In the genomic region with DNA sequence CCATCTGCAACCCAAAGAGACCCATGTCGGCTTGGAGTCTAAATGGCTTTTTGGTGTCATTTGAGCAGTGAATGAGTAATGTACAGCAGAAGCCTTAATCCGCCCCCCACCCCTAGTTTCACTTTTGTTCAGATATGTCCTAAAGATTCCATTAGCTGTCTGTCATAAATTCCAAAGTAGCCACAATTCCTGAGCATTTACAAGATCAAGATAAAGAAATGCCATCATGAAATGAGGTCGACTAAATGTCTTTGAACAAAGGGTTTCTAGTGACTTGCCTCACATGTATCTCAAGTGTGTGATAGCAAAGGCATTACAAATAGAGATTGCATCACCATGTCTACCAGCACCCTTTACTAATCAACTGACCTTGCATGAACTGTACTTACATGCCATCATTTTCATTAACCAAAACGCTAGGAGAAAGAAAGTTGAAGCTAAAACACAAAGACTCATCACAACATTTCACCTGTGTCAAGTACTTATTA, we compare ENCODE assay signal across 9 cellular contexts.
DNase-seq lines count a peak whose midpoint lies in the region; ATAC-seq and TF ChIP-seq lines count a peak whose summit lies in the region.
"Had no signal": no experiment of that assay in that cellular context is flagged by ENCODE, and none has a peak within 500 bp of the region (broad histone marks: within the 10 kb centered on the region; RNA-seq: fewer than 3 reads in every experiment).

No MANE protein-coding gene starts in this region.

- no peaks in the 10 kb centered on the region for H3K9me3 ChIP-seq in MG63

- H3K36me3 ChIP-seq in MG63, result no peaks in the 10 kb centered on the region

- ATAC-seq in HG02623 (IDR thresholded peaks at IDR 0.05; ENCODE audit: unreplicated experiment), result no peak

- H3K27me3 Mint-ChIP-seq in activated T-helper 1 cell treated with anti-CD3 and anti-CD28 coated beads, Interleukin-12 subunit alpha, Interleukin-12 subunit beta, Interleukin-2, Interleukin-4 antibody, amounts not matched to agents 30 ng/mL and 10 ng/mL and 1 ng/mL, durations not matched to agents 14 hours and 24 hours and 36 hours (ENCODE audit: insufficient read depth), result no peaks in the 10 kb centered on the region

- intact Hi-C loops in activated T-helper 1 cell treated with anti-CD3 and anti-CD28 coated beads, Interleukin-12 subunit alpha, Interleukin-12 subunit beta, Interleukin-2, Interleukin-4 antibody, amounts not matched to agents 30 ng/mL and 10 ng/mL and 1 ng/mL, durations not matched to agents 14 hours and 24 hours and 36 hours (cut with micrococcal nuclease), result loop anchor here (5.0 kb wide), 1 partner anchor 122 kb away; a partner anchor contains a TSS

- no peak overlapping the region for H3K4me3 Mint-ChIP-seq in activated T-helper 1 cell treated with anti-CD3 and anti-CD28 coated beads, Interleukin-12 subunit alpha, Interleukin-12 subunit beta, Interleukin-2, Interleukin-4 antibody, amounts not matched to agents 30 ng/mL and 10 ng/mL and 1 ng/mL, durations not matched to agents 14 hours and 24 hours and 36 hours

- H3K9me3 Mint-ChIP-seq in activated T-helper 1 cell treated with anti-CD3 and anti-CD28 coated beads, Interleukin-12 subunit alpha, Interleukin-12 subunit beta, Interleukin-2, Interleukin-4 antibody, amounts not matched to agents 30 ng/mL and 10 ng/mL and 1 ng/mL, durations not matched to agents 14 hours and 24 hours and 36 hours, result no peaks in the 10 kb centered on the region

- H3K27ac Mint-ChIP-seq in activated T-helper 1 cell treated with anti-CD3 and anti-CD28 coated beads, Interleukin-12 subunit alpha, Interleukin-12 subunit beta, Interleukin-2, Interleukin-4 antibody, amounts not matched to agents 30 ng/mL and 10 ng/mL and 1 ng/mL, durations not matched to agents 14 hours and 24 hours and 36 hours, result no peak overlapping the region

- peaks cover 27% of the 10 kb centered on the region for H3K4me1 Mint-ChIP-seq in activated T-helper 1 cell treated with anti-CD3 and anti-CD28 coated beads, Interleukin-12 subunit alpha, Interleukin-12 subunit beta, Interleukin-2, Interleukin-4 antibody, amounts not matched to agents 30 ng/mL and 10 ng/mL and 1 ng/mL, durations not matched to agents 14 hours and 24 hours and 36 hours (ENCODE audit: low read depth)

- H3K36me3 Mint-ChIP-seq in activated T-helper 1 cell treated with anti-CD3 and anti-CD28 coated beads, Interleukin-12 subunit alpha, Interleukin-12 subunit beta, Interleukin-2, Interleukin-4 antibody, amounts not matched to agents 30 ng/mL and 10 ng/mL and 1 ng/mL, durations not matched to agents 14 hours and 24 hours and 36 hours (ENCODE audit: low read depth), result peaks cover 12% of the 10 kb centered on the region

- no peak for TF ChIP-seq POLR2A in erythroblast (IDR thresholded peaks at IDR 0.05; ENCODE audit: low read length)

- no peak overlapping the region for H3K4me3 ChIP-seq in MG63

- no peaks in the 10 kb centered on the region for H3K27me3 ChIP-seq in MG63

- DNase-seq in Daoy (ENCODE audit: low read depth) (peak; percentile 94), MG63 (peak; percentile 76), dermis blood vessel endothelial cell (peak; percentile 62), myocyte (ENCODE audit: low read depth) (peak; percentile 81), erythroblast (lab: John Stamatoyannopoulos, UW) (no peak), NCI-H146 (lab: John Stamatoyannopoulos, UW) (no peak)
- DNase-seq in activated T-helper 1 cell treated with anti-CD3 and anti-CD28 coated beads, Interleukin-12 subunit alpha, Interleukin-12 subunit beta, Interleukin-2, Interleukin-4 antibody, amounts not matched to agents 30 ng/mL and 10 ng/mL and 1 ng/mL, durations not matched to agents 14 hours and 24 hours and 36 hours (ENCODE audit: low spot score), result no peak
- DNase-seq: activated effector memory CD4-positive, alpha-beta T cell treated with anti-CD3 and anti-CD28 coated beads, Interleukin-2, amount 50 U/mL, for 16 hours had no signal

Comparison
In these comparisons a context has a peak if more than half of its experiments do, and no peak if none do; other contexts are left out.
1. DNase-seq: peak in Daoy (single experiment), MG63 (single experiment), dermis blood vessel endothelial cell (single experiment) and myocyte (single experiment); none in activated T-helper 1 cell treated with anti-CD3 and anti-CD28 coated beads, Interleukin-12 subunit alpha, Interleukin-12 subunit beta, Interleukin-2, Interleukin-4 antibody, amounts not matched to agents 30 ng/mL and 10 ng/mL and 1 ng/mL, durations not matched to agents 14 hours and 24 hours and 36 hours (single experiment), erythroblast (0 of 2) and NCI-H146 (single experiment).